In the genomic region with DNA sequence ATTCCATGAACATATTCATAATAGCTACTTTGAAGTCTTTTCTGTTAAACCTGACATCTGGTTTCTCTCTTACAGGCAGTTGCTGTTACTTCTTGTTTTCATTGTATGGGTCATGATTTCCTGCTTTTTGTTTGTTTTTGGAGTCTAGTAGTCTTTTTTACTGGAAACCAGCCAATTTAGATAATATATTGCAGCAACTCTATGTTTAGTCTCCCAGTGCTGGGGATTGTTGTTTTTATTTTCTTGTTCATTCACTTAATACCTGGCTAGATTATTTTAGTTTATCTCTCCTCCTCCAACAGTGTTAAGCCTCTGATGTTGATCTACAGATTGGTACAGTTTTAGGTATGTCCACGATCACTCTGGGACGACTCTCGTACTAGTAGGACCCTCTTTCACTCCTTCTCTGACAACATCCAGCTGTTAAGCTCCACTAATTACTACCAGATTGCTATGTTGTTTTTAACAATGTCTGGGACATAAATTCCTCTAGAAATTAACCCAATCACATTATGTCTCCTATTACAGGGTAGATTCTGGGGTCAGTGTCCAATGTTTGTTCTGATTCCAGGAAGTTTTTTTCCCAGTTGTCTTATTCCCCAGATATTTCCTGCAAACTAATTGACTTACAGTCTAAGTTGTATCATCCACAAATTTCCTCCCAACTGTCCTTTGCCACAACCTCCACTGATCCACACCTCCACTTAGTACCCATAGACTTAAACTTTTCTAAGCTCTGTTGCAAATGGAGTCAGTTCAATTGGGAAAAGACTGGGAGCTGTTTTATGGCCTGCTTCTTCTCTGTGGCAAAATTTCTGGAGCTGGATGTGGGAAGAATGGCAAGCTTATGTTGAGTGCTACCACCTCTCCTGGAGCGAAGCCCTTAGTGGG, we compare ENCODE assay signal across 13 cellular contexts.
DNase-seq lines count a peak whose midpoint lies in the region; FAIRE-seq and TF ChIP-seq lines count a peak whose summit lies in the region.
"Had no signal": no experiment of that assay in that cellular context is flagged by ENCODE, and none has a peak within 500 bp of the region (broad histone marks: within the 10 kb centered on the region; RNA-seq: fewer than 3 reads in every experiment).

No MANE protein-coding gene starts in this region.

- peak overlapping the region; percentile 71 for H2AFZ ChIP-seq in endothelial cell of umbilical vein (ENCODE audit: low read depth, low read length)

- peak overlapping the region; percentile 84 for H3K27ac ChIP-seq in endothelial cell of umbilical vein (ENCODE audit: insufficient read depth, low read depth, low read length)
- H3K27ac ChIP-seq: 22Rv1 had no signal

- BruUV-seq in endothelial cell of umbilical vein (replicated peaks; lab: Mats Ljungman, UMichigan): no TSS peak

- no peak overlapping the region for H3K4me3 Mint-ChIP-seq in nephron progenitor cell
- H3K4me3 Mint-ChIP-seq: T-helper 1 cell treated with Interleukin-12 subunit alpha and Interleukin-12 subunit beta and Interleukin-4 antibody, amounts not matched to agents 30 μg/mL and 1 μg/mL, for 36 hours had no signal

- H3K9me3 Mint-ChIP-seq in nephron progenitor cell: peaks cover 59% of the 10 kb centered on the region

- no peak for TF ChIP-seq POLR2A in endothelial cell of umbilical vein (IDR thresholded peaks at IDR 0.05; ENCODE audit: low read depth, low read length)

- H3K4me1 Mint-ChIP-seq in nephron progenitor cell: peaks cover 26% of the 10 kb centered on the region

- POLR2A ChIA-PET in endothelial cell of umbilical vein (lab: Charles Lee): no interaction called here

- H3K27ac Mint-ChIP-seq in nephron progenitor cell: peak overlapping the region; percentile 97
- H3K27ac Mint-ChIP-seq: T-helper 1 cell treated with Interleukin-12 subunit alpha and Interleukin-12 subunit beta and Interleukin-4 antibody, amounts not matched to agents 30 μg/mL and 1 μg/mL, for 36 hours had no signal

- H3K9me3 ChIP-seq in endothelial cell of umbilical vein (replicated peaks; ENCODE audit: control insufficient read depth, insufficient read depth, low read length): no peaks in the 10 kb centered on the region

- H3K79me2 ChIP-seq in endothelial cell of umbilical vein (ENCODE audit: control insufficient read depth, insufficient read depth, low read length): no peaks in the 10 kb centered on the region

- no peak for TF ChIP-seq CTCF in endothelial cell of umbilical vein (IDR thresholded peaks at IDR 0.05; ENCODE audit: extremely low read depth in 1 of 2, insufficient read depth in 1 of 2, low read depth in 1 of 2, low read length in 2 of 2)
- TF ChIP-seq CTCF in nephron progenitor cell (IDR thresholded peaks at IDR 0.05): no peak

- no peaks in the 10 kb centered on the region for H3K36me3 ChIP-seq in endothelial cell of umbilical vein (ENCODE audit: control insufficient read depth in 2 of 2, extremely low read depth in 1 of 2, insufficient read depth in 2 of 2, low read length in 2 of 2)

- peaks cover 24% of the 10 kb centered on the region for H3K4me1 ChIP-seq in endothelial cell of umbilical vein (ENCODE audit: control insufficient read depth, extremely low read depth, insufficient read depth, low read length)

- DNase-seq in DMS 273 (lab: John Stamatoyannopoulos, UW; ENCODE audit: unreplicated experiment): peak; percentile 29
- DNase-seq in DMS 273 treated with DMSO at 0.1 percent for 48 hours (lab: John Stamatoyannopoulos, UW): no peak
- peak; percentile 54 for DNase-seq in NCI-H748 (lab: John Stamatoyannopoulos, UW; ENCODE audit: unreplicated experiment)
- peak; percentile 79 for DNase-seq in endothelial cell of umbilical vein (ENCODE audit: low read depth, low spot score)
- no peak for DNase-seq in nephron progenitor cell
- no peak for DNase-seq in kidney tubule cell (ENCODE audit: low spot score)
- DNase-seq in RKO (ENCODE audit: low spot score): no peak
- DNase-seq in stimulated activated naive CD4-positive, alpha-beta T cell treated with Interleukin-2 at 50 U/mL for 16 hours (lab: John Stamatoyannopoulos, UW): no peak
- DNase-seq: mammary epithelial cell, retina, trophoblast cell had no signal

- peak overlapping the region; percentile 25 for H3K4me2 ChIP-seq in endothelial cell of umbilical vein (ENCODE audit: insufficient read depth, low read length)

- H3K9me1 ChIP-seq in endothelial cell of umbilical vein (replicated peaks; ENCODE audit: control insufficient read depth, extremely low read depth, insufficient read depth, low read length): no peaks in the 10 kb centered on the region

- no peaks in the 10 kb centered on the region for H4K20me1 ChIP-seq in endothelial cell of umbilical vein (replicated peaks; ENCODE audit: control insufficient read depth, extremely low read depth, insufficient read depth, low read length)

- no peaks in the 10 kb centered on the region for H3K27me3 Mint-ChIP-seq in nephron progenitor cell (ENCODE audit: low read depth, poor library complexity)

- peak overlapping the region; percentile 23 for H3K9ac ChIP-seq in endothelial cell of umbilical vein (replicated peaks; ENCODE audit: extremely low read depth, insufficient read depth, low read length)

- FAIRE-seq in endothelial cell of umbilical vein (lab: Jason Lieb, UNC): no peak

- peaks cover 26% of the 10 kb centered on the region for H3K36me3 Mint-ChIP-seq in nephron progenitor cell (ENCODE audit: low read depth)

- dilution Hi-C loops in endothelial cell of umbilical vein (cut with MboI; ENCODE audit: extremely low pct_ligation_motif_present, low sequenced_read_pairs): no loop called here

- intact Hi-C loops in endothelial cell of umbilical vein (cut with micrococcal nuclease): loop anchor here (1.0 to 10.0 kb wide), 2 partner anchors 126 to 225 kb away; no protein-coding TSS in a partner anchor

- no peaks in the 10 kb centered on the region for H3K27me3 ChIP-seq in endothelial cell of umbilical vein (ENCODE audit: control insufficient read depth in 2 of 2, insufficient read depth in 2 of 2, low read length in 2 of 2)

- peak overlapping the region in 1 of 3 experiments; percentile 28 for H3K4me3 ChIP-seq in endothelial cell of umbilical vein (replicated peaks in 1 of 3; ENCODE audit: insufficient read depth in 1 of 3, low read depth in 1 of 3, low read length in 3 of 3)

- CTCF ChIA-PET in endothelial cell of umbilical vein (lab: Charles Lee): interaction anchor here (1.0 to 1.3 kb wide), 2 partner anchors 11 to 76 kb away, joined by 4 read pairs; no protein-coding TSS in a partner anchor

TF ChIP-seq in endothelial cell of umbilical vein, 7 proteins besides CTCF, POLR2A, EP300 and RAD21:
- TF ChIP-seq POLR2AphosphoS5 (IDR thresholded peaks at IDR 0.05; ENCODE audit: insufficient read depth, low read depth, low read length) (peak; percentile 19), JUN (IDR thresholded peaks at IDR 0.05; ENCODE audit: borderline replicate concordance, insufficient read depth, insufficient read length, low read depth) (peak; percentile 23), FOS (IDR thresholded peaks at IDR 0.05; ENCODE audit: borderline replicate concordance, insufficient read depth, low read length) (peak; percentile 57)
- TF ChIP-seq, protein P1, sequence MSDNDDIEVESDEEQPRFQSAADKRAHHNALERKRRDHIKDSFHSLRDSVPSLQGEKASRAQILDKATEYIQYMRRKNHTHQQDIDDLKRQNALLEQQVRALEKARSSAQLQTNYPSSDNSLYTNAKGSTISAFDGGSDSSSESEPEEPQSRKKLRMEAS (IDR thresholded peaks at IDR 0.05; ENCODE audit: insufficient read depth, insufficient read length): no peak

Comparison
In these comparisons a context has a peak if more than half of its experiments do, and no peak if none do; other contexts are left out.
1. DNase-seq: peak in DMS 273 (single experiment), NCI-H748 (single experiment) and endothelial cell of umbilical vein (single experiment); none in DMS 273 treated with DMSO at 0.1 percent for 48 hours (single experiment), nephron progenitor cell (single experiment), kidney tubule cell (single experiment), RKO (single experiment) and stimulated activated naive CD4-positive, alpha-beta T cell treated with Interleukin-2 at 50 U/mL for 16 hours (single experiment).